2 cellular contexts compared by ENCODE assay signal in the genomic region with DNA sequence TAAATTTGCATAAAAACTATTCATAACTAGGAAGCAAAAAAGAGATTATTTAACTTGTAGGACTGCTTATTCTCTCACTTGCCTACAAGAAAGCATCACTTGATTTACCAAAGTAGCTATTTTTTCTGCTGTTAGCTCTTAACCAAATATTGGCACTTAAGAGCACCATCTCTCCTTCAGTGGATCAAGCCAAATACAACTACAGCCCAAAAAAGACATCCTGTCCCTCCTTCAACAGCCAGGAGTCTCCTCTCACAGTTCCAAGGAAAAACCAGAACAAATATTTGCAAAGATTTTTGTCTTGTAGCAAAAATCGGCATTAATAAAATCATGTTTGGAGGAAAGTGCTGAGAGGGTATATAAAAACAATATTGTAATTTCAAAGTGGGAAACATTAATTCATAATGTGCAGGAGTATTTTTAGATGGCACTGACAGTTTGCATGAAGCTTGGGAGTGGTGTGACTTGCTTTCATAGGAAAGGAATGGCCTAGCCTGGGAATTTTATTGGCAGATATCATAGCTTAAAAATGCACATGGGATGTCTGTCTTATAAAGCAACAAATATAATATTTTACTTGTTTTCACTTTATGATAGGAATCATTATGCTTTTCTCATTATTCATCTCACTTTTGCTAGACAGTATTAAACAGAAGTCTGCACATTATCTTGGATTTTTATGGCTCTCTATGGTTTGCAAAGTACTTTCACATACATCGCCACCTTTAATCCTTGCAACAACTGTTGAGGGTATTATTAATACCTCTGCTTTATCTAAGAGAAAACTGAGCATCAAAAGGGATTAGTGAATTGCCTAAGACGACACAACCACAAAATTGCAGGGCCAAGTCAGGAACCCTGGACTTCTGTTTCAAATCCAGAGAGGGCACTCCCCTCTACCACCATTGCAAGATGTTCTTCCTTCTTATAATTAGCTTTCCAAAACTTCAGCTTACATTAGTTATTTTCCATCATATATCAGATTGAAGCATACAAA.
TF ChIP-seq lines count a peak whose summit lies in the region.

No MANE protein-coding gene starts in this region.

TF ChIP-seq in SK-N-SH, 30 proteins besides CTCF, POLR2A, EP300 and RAD21 (continued from another document):
- TF ChIP-seq, protein P1, sequence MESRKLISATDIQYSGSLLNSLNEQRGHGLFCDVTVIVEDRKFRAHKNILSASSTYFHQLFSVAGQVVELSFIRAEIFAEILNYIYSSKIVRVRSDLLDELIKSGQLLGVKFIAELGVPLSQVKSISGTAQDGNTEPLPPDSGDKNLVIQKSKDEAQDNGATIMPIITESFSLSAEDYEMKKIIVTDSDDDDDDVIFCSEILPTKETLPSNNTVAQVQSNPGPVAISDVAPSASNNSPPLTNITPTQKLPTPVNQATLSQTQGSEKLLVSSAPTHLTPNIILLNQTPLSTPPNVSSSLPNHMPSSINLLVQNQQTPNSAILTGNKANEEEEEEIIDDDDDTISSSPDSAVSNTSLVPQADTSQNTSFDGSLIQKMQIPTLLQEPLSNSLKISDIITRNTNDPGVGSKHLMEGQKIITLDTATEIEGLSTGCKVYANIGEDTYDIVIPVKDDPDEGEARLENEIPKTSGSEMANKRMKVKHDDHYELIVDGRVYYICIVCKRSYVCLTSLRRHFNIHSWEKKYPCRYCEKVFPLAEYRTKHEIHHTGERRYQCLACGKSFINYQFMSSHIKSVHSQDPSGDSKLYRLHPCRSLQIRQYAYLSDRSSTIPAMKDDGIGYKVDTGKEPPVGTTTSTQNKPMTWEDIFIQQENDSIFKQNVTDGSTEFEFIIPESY (IDR thresholded peaks at IDR 0.05; ENCODE audit: borderline replicate concordance, low read depth): no peak
- TF ChIP-seq NFIC (IDR thresholded peaks at IDR 0.05; ENCODE audit: borderline replicate concordance) (no peak), EZH2phosphoT487 (IDR thresholded peaks at IDR 0.05; ENCODE audit: borderline replicate concordance, low read depth) (no peak), SIN3A (IDR thresholded peaks at IDR 0.05; ENCODE audit: borderline replicate concordance, low read depth, low read length) (no peak), GATA2 (CRISPR knock-in tag; IDR thresholded peaks at IDR 0.05) (no peak), MEF2A (IDR thresholded peaks at IDR 0.05; ENCODE audit: borderline replicate concordance, low read depth) (no peak), RCOR1 (IDR thresholded peaks at IDR 0.05; ENCODE audit: low read length) (no peak), TCF12 (IDR thresholded peaks at IDR 0.05) (no peak), YY1 (IDR thresholded peaks at IDR 0.05; ENCODE audit: low read depth) (no peak), FOXM1 (IDR thresholded peaks at IDR 0.05; ENCODE audit: low read depth) (no peak), JUND (IDR thresholded peaks at IDR 0.05) (no peak), CHD2 (IDR thresholded peaks at IDR 0.05; ENCODE audit: low read length, partially characterized antibody) (no peak), FOSL2 (IDR thresholded peaks at IDR 0.05; ENCODE audit: borderline replicate concordance, low read depth) (no peak), ELF1 (IDR thresholded peaks at IDR 0.05) (no peak), SMC3 (IDR thresholded peaks at IDR 0.05; ENCODE audit: low read depth, low read length) (no peak)
- TF ChIP-seq, protein P2, sequence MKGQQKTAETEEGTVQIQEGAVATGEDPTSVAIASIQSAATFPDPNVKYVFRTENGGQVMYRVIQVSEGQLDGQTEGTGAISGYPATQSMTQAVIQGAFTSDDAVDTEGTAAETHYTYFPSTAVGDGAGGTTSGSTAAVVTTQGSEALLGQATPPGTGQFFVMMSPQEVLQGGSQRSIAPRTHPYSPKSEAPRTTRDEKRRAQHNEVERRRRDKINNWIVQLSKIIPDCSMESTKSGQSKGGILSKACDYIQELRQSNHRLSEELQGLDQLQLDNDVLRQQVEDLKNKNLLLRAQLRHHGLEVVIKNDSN (IDR thresholded peaks at IDR 0.05; ENCODE audit: borderline replicate concordance, low read depth): no peak
- TF ChIP-seq, protein P3, sequence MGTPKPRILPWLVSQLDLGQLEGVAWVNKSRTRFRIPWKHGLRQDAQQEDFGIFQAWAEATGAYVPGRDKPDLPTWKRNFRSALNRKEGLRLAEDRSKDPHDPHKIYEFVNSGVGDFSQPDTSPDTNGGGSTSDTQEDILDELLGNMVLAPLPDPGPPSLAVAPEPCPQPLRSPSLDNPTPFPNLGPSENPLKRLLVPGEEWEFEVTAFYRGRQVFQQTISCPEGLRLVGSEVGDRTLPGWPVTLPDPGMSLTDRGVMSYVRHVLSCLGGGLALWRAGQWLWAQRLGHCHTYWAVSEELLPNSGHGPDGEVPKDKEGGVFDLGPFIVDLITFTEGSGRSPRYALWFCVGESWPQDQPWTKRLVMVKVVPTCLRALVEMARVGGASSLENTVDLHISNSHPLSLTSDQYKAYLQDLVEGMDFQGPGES (IDR thresholded peaks at IDR 0.05; ENCODE audit: low read depth, low read length): no peak
TF ChIP-seq in SK-N-SH: peak in this region for 0.

TF ChIP-seq in SK-N-SH treated with all-trans-retinoic acid at 6 μM for 48 hours, 23 proteins besides CTCF, POLR2A, EP300 and RAD21:
- TF ChIP-seq, protein P4, sequence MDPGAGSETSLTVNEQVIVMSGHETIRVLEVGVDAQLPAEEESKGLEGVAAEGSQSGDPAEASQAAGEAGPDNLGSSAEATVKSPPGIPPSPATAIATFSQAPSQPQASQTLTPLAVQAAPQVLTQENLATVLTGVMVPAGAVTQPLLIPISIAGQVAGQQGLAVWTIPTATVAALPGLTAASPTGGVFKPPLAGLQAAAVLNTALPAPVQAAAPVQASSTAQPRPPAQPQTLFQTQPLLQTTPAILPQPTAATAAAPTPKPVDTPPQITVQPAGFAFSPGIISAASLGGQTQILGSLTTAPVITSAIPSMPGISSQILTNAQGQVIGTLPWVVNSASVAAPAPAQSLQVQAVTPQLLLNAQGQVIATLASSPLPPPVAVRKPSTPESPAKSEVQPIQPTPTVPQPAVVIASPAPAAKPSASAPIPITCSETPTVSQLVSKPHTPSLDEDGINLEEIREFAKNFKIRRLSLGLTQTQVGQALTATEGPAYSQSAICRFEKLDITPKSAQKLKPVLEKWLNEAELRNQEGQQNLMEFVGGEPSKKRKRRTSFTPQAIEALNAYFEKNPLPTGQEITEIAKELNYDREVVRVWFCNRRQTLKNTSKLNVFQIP (CRISPR knock-in tag; IDR thresholded peaks at IDR 0.05; ENCODE audit: borderline replicate concordance, low read depth): no peak
- no peak for TF ChIP-seq SNAI2 (CRISPR knock-in tag; IDR thresholded peaks at IDR 0.05)
- TF ChIP-seq, protein P5, sequence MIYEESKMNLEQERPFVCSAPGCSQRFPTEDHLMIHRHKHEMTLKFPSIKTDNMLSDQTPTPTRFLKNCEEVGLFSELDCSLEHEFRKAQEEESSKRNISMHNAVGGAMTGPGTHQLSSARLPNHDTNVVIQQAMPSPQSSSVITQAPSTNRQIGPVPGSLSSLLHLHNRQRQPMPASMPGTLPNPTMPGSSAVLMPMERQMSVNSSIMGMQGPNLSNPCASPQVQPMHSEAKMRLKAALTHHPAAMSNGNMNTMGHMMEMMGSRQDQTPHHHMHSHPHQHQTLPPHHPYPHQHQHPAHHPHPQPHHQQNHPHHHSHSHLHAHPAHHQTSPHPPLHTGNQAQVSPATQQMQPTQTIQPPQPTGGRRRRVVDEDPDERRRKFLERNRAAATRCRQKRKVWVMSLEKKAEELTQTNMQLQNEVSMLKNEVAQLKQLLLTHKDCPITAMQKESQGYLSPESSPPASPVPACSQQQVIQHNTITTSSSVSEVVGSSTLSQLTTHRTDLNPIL (CRISPR knock-in tag; IDR thresholded peaks at IDR 0.05; ENCODE audit: low read depth): no peak
- no peak for TF ChIP-seq PPARA (CRISPR knock-in tag; IDR thresholded peaks at IDR 0.05; ENCODE audit: borderline replicate concordance)
- TF ChIP-seq ZFP3 (CRISPR knock-in tag; IDR thresholded peaks at IDR 0.05): no peak
- TF ChIP-seq, protein P6, sequence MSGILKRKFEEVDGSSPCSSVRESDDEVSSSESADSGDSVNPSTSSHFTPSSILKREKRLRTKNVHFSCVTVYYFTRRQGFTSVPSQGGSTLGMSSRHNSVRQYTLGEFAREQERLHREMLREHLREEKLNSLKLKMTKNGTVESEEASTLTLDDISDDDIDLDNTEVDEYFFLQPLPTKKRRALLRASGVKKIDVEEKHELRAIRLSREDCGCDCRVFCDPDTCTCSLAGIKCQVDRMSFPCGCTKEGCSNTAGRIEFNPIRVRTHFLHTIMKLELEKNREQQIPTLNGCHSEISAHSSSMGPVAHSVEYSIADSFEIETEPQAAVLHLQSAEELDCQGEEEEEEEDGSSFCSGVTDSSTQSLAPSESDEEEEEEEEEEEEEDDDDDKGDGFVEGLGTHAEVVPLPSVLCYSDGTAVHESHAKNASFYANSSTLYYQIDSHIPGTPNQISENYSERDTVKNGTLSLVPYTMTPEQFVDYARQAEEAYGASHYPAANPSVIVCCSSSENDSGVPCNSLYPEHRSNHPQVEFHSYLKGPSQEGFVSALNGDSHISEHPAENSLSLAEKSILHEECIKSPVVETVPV (CRISPR knock-in tag; IDR thresholded peaks at IDR 0.05): no peak
- no peak for TF ChIP-seq ESRRG (CRISPR knock-in tag; IDR thresholded peaks at IDR 0.05)
- no peak for TF ChIP-seq ZNF70 (CRISPR knock-in tag; IDR thresholded peaks at IDR 0.05)
- no peak for TF ChIP-seq TCF4 (CRISPR knock-in tag; IDR thresholded peaks at IDR 0.05; ENCODE audit: borderline replicate concordance)
- TF ChIP-seq OSR1 (CRISPR knock-in tag; IDR thresholded peaks at IDR 0.05): no peak
- no peak for TF ChIP-seq ZNF565 (CRISPR knock-in tag; conservative IDR thresholded peaks at IDR 0.05; ENCODE audit: low read depth)
- TF ChIP-seq CSDC2 (CRISPR knock-in tag; IDR thresholded peaks at IDR 0.05): no peak
- no peak for TF ChIP-seq ZNF8 (CRISPR knock-in tag; IDR thresholded peaks at IDR 0.05)
- no peak for TF ChIP-seq RARB (CRISPR knock-in tag; IDR thresholded peaks at IDR 0.05)
